1 cellular context compared by ENCODE assay signal in the genomic region with DNA sequence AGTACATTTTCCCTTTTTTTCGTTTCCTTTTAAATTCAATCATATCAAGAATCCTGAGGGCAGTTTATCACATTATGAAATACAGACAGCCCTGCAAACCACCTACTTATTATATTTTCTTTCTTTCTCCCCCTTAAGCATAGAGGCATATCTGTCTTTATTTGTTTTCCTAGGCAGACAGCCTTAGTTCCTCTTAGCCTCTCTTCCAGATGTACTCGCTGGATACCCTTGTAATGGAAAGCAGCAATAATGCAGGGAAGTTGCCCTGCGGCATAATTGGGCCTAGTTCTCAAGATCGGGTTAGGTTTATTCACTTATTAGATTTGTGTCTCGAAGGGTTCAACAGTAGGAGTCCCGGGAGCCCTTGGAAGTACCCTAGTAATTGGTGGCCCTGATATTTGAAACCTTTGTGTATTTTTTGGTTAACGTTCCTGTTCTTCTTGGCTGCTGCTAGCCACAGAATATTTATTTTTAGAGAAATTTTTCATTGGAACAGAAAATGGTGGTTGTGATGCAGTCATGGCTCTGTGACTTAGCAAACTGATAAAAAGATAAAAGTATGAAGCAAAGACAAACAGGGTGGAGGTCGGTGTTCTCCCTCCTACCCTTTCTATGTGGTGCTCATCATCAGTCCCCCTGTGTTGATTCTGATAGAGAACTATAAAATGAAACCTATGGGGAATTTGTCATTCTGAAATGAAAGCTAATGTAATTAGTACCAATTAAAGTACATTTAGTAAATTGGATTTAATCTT.
TF ChIP-seq lines count a peak whose summit lies in the region.

No MANE protein-coding gene starts in this region.

TF ChIP-seq in endothelial cell of umbilical vein, 7 proteins besides CTCF, POLR2A, EP300 and RAD21:
- TF ChIP-seq MYC (IDR thresholded peaks at IDR 0.05; ENCODE audit: low read depth, low read length) (no peak), GATA2 (IDR thresholded peaks at IDR 0.05; ENCODE audit: insufficient read depth, insufficient read length, low read depth, low read length) (no peak), POLR2AphosphoS5 (IDR thresholded peaks at IDR 0.05; ENCODE audit: insufficient read depth, low read depth, low read length) (no peak), EZH2 (IDR thresholded peaks at IDR 0.05; ENCODE audit: borderline replicate concordance, low read depth, low read length, severe bottlenecking) (no peak), JUN (IDR thresholded peaks at IDR 0.05; ENCODE audit: borderline replicate concordance, insufficient read depth, insufficient read length, low read depth) (no peak), FOS (IDR thresholded peaks at IDR 0.05; ENCODE audit: borderline replicate concordance, insufficient read depth, low read length) (no peak)
- TF ChIP-seq, protein P1, sequence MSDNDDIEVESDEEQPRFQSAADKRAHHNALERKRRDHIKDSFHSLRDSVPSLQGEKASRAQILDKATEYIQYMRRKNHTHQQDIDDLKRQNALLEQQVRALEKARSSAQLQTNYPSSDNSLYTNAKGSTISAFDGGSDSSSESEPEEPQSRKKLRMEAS (IDR thresholded peaks at IDR 0.05; ENCODE audit: insufficient read depth, insufficient read length), result no peak
